Comparison of ENCODE assay signal across 16 cellular contexts in genomic region chr11:17805043-17805442, GRCh38.
DNase-seq lines count a peak whose midpoint lies in the region; ATAC-seq and TF ChIP-seq lines count a peak whose summit lies in the region.
"Had no signal": no experiment of that assay in that cellular context is flagged by ENCODE, and none has a peak within 500 bp of the region (broad histone marks: within the 10 kb centered on the region; RNA-seq: fewer than 3 reads in every experiment).

No MANE protein-coding gene starts in this region.

- peak overlapping the region; percentile 27 for H2AK5ac ChIP-seq in neuronal stem cell (ENCODE audit: low read depth, low read length)

- H3K4me3 Mint-ChIP-seq in activated naive CD8-positive, alpha-beta T cell treated with anti-CD3 and anti-CD28 coated beads, Interleukin-2, amount 50 U/mL, for 24 hours, result no peak overlapping the region
- no peak overlapping the region for H3K4me3 Mint-ChIP-seq in activated naive CD8-positive, alpha-beta T cell treated with anti-CD3 and anti-CD28 coated beads for 36 hours
- H3K4me3 Mint-ChIP-seq: CD4-positive, alpha-beta memory T cell had no signal

- no peak overlapping the region for H2BK5ac ChIP-seq in neuronal stem cell (ENCODE audit: low read length)

- ATAC-seq in activated naive CD8-positive, alpha-beta T cell treated with anti-CD3 and anti-CD28 coated beads, Interleukin-2, amount 50 U/mL, for 24 hours, result peak; percentile 80
- ATAC-seq in mucosa of descending colon, result no peak

- no peak overlapping the region for H2BK12ac ChIP-seq in neuronal stem cell (ENCODE audit: low read length)

- H4K91ac ChIP-seq in neuronal stem cell (ENCODE audit: low read depth, low read length, poor library complexity), result peak overlapping the region; percentile 39

- no peak overlapping the region for H3K18ac ChIP-seq in neuronal stem cell (ENCODE audit: low read length)

- no peak overlapping the region for H3K4me2 ChIP-seq in neuronal stem cell (ENCODE audit: insufficient read depth, low read length, poor library complexity, severe bottlenecking)

- no peak overlapping the region for H2BK15ac ChIP-seq in neuronal stem cell (ENCODE audit: low read length)

- intact Hi-C loops in mucosa of descending colon (cut with DNase I, micrococcal nuclease), result no loop called here

- H3K4me3 ChIP-seq in HEK293 (ENCODE audit: low read depth, low read length) (no peak overlapping the region), neuronal stem cell (ENCODE audit: low read length in 2 of 2) (no peak overlapping the region), mucosa of descending colon (no peak overlapping the region)
- H3K4me3 ChIP-seq: GM23248 had no signal

- no peak overlapping the region for H3K4ac ChIP-seq in neuronal stem cell (ENCODE audit: low read length)

- no peak overlapping the region for H2BK120ac ChIP-seq in neuronal stem cell (ENCODE audit: low read depth, low read length)

- H2AFZ ChIP-seq in neuronal stem cell (ENCODE audit: low read length), result no peak overlapping the region
- H2AFZ ChIP-seq: GM23248 had no signal

- no peak overlapping the region for H3K23ac ChIP-seq in neuronal stem cell (ENCODE audit: low read depth, low read length, poor library complexity)

- H3K9me3 ChIP-seq in HEK293 (ENCODE audit: control insufficient read depth, insufficient read depth, low read depth, low read length), result no peaks in the 10 kb centered on the region
- H3K9me3 ChIP-seq in neuronal stem cell (replicated peaks in 1 of 2; ENCODE audit: control insufficient read depth in 2 of 2, insufficient read depth in 1 of 2, low read depth in 1 of 2, low read length in 2 of 2), result peaks cover 2 to 3% of the 10 kb centered on the region in 2 donors
- H3K9me3 ChIP-seq in mucosa of descending colon, result no peaks in the 10 kb centered on the region

- no peaks in the 10 kb centered on the region for H3K79me1 ChIP-seq in neuronal stem cell (ENCODE audit: low read depth, low read length)

- H3K4me1 Mint-ChIP-seq in activated naive CD8-positive, alpha-beta T cell treated with anti-CD3 and anti-CD28 coated beads, Interleukin-2, amount 50 U/mL, for 24 hours, result no peaks in the 10 kb centered on the region
- no peaks in the 10 kb centered on the region for H3K4me1 Mint-ChIP-seq in activated naive CD8-positive, alpha-beta T cell treated with anti-CD3 and anti-CD28 coated beads for 36 hours

- no peaks in the 10 kb centered on the region for H3K27me3 Mint-ChIP-seq in activated naive CD8-positive, alpha-beta T cell treated with anti-CD3 and anti-CD28 coated beads, Interleukin-2, amount 50 U/mL, for 24 hours
- no peaks in the 10 kb centered on the region for H3K27me3 Mint-ChIP-seq in activated naive CD8-positive, alpha-beta T cell treated with anti-CD3 and anti-CD28 coated beads for 36 hours
- H3K27me3 Mint-ChIP-seq: CD4-positive, alpha-beta memory T cell had no signal

- POLR2A ChIA-PET in HEK293 (lab: Yijun Ruan, JAX) (no interaction called here), RWPE1 (lab: Yijun Ruan, JAX; ENCODE audit: low non-redundant PET) (no interaction called here)

- no peak for DNase-seq in activated naive CD8-positive, alpha-beta T cell treated with anti-CD3 and anti-CD28 coated beads, Interleukin-2, amount 50 U/mL, for 24 hours
- DNase-seq in activated naive CD8-positive, alpha-beta T cell treated with anti-CD3 and anti-CD28 coated beads for 36 hours, result no peak
- DNase-seq in Daoy (ENCODE audit: low read depth), result peak; percentile 34
- DNase-seq in neuronal stem cell (ENCODE audit: low spot score), result no peak
- no peak for DNase-seq in RWPE1 (ENCODE audit: low spot score)
- DNase-seq in mucosa of descending colon, result no peak
- DNase-seq: C1 segment of cervical spinal cord; Calu3; CD4-positive, alpha-beta memory T cell; COR-L47; DMS53; DMS79 treated with DMSO at 0.1 percent for 48 hours; GM23248; H7; HCEC 1CT had no signal

- no peak for TF ChIP-seq CTCF in HEK293 (tag by site-specific recombination; IDR thresholded peaks at IDR 0.05)
- no peak for TF ChIP-seq CTCF in RWPE1 (conservative IDR thresholded peaks at IDR 0.05; ENCODE audit: low read depth)
- no peak for TF ChIP-seq CTCF in mucosa of descending colon (IDR thresholded peaks at IDR 0.05)

- no peaks in the 10 kb centered on the region for H3K27me3 ChIP-seq in neuronal stem cell (ENCODE audit: control insufficient read depth in 3 of 3, insufficient read depth in 3 of 3, low read depth in 1 of 3, low read length in 3 of 3)

- H3K14ac ChIP-seq in neuronal stem cell (ENCODE audit: low read length), result no peak overlapping the region

- no peaks in the 10 kb centered on the region for H3K4me1 ChIP-seq in HEK293 (ENCODE audit: control insufficient read depth, insufficient read depth, low read length)
- H3K4me1 ChIP-seq in neuronal stem cell (ENCODE audit: control insufficient read depth in 2 of 2, insufficient read depth in 1 of 2, low read depth in 1 of 2, low read length in 2 of 2), result peaks cover 24 to 29% of the 10 kb centered on the region in 2 donors
- H3K4me1 ChIP-seq in mucosa of descending colon (ENCODE audit: low read depth), result no peaks in the 10 kb centered on the region

- peaks cover 2% of the 10 kb centered on the region for H3K36me3 Mint-ChIP-seq in activated naive CD8-positive, alpha-beta T cell treated with anti-CD3 and anti-CD28 coated beads, Interleukin-2, amount 50 U/mL, for 24 hours (ENCODE audit: low read depth)
- H3K36me3 Mint-ChIP-seq in activated naive CD8-positive, alpha-beta T cell treated with anti-CD3 and anti-CD28 coated beads for 36 hours, result peaks cover 15% of the 10 kb centered on the region

- H4K8ac ChIP-seq in neuronal stem cell (ENCODE audit: low read depth, low read length), result no peak overlapping the region

- CTCF ChIA-PET in HEK293 (lab: Yijun Ruan, JAX), result interaction anchor here (1.2 kb wide), 1 partner anchor 206 kb away, joined by 4 read pairs; no protein-coding TSS in a partner anchor
- CTCF ChIA-PET in RWPE1 (lab: Yijun Ruan, JAX), result interaction anchor here (0.5 kb wide), 1 partner anchor 150 kb away, joined by 3 read pairs; no protein-coding TSS in a partner anchor

- no peaks in the 10 kb centered on the region for H3K9me3 Mint-ChIP-seq in activated naive CD8-positive, alpha-beta T cell treated with anti-CD3 and anti-CD28 coated beads, Interleukin-2, amount 50 U/mL, for 24 hours
- H3K9me3 Mint-ChIP-seq in activated naive CD8-positive, alpha-beta T cell treated with anti-CD3 and anti-CD28 coated beads for 36 hours, result no peaks in the 10 kb centered on the region

- no CpG with 5 or more reads among the region's 4 CpGs for WGBS in neuronal stem cell (ENCODE audit: extremely low coverage in 2 of 2, insufficient read length in 2 of 2, insufficient replicate concordance in 1 of 2), 2 donors

- H3K27ac ChIP-seq in HEK293 (ENCODE audit: extremely low read depth, low read depth, low read length) (no peak overlapping the region), neuronal stem cell (replicated peaks; ENCODE audit: low read length) (no peak overlapping the region), RWPE1 (no peak overlapping the region)
- H3K27ac ChIP-seq: GM23248 had no signal

- H3K9ac ChIP-seq in neuronal stem cell (ENCODE audit: low read depth, low read length, poor library complexity), result no peak overlapping the region
- H3K9ac ChIP-seq: GM23248 had no signal

- no peaks in the 10 kb centered on the region for H3K36me3 ChIP-seq in HEK293 (ENCODE audit: control insufficient read depth in 2 of 2, insufficient read depth in 1 of 2, low read length in 2 of 2)
- no peaks in the 10 kb centered on the region for H3K36me3 ChIP-seq in neuronal stem cell (replicated peaks in 1 of 2; ENCODE audit: control insufficient read depth in 2 of 2, insufficient read depth in 2 of 2, low read length in 2 of 2)
- H3K36me3 ChIP-seq in mucosa of descending colon (ENCODE audit: low read depth), result no peaks in the 10 kb centered on the region

- H3K27ac Mint-ChIP-seq in activated naive CD8-positive, alpha-beta T cell treated with anti-CD3 and anti-CD28 coated beads, Interleukin-2, amount 50 U/mL, for 24 hours, result no peak overlapping the region
- no peak overlapping the region for H3K27ac Mint-ChIP-seq in activated naive CD8-positive, alpha-beta T cell treated with anti-CD3 and anti-CD28 coated beads for 36 hours
- H3K27ac Mint-ChIP-seq: CD4-positive, alpha-beta memory T cell had no signal

TF ChIP-seq in HEK293, 187 proteins besides CTCF, POLR2A, EP300 and RAD21:
- TF ChIP-seq SCRT2 (tag by site-specific recombination; IDR thresholded peaks at IDR 0.05) (peak; percentile 59; the same call in 1 of the 2 replicates), ZNF18 (tag by site-specific recombination; IDR thresholded peaks at IDR 0.05) (no peak)
TF ChIP-seq in HEK293: peak in this region for 1.
